Comparison of ENCODE assay signal across 21 cellular contexts in the genomic region with DNA sequence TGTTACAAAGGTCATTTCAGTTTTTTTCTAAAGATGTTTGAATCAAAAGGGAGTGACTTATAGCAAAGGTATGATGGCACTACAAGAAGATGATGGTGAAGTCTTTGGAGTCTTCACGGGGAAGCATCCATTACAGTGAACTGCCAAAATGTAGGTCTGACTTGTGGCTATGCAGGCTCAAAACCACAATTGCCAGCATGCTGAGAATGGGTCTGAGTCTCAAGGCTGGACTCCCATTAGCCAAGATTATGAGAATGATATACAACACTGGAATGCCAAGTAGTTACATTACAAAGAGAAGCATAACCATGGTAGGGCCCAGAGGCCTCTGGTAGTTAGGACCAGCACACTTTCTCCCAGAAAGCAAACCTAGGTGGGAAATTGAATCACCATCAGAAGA.
"Had no signal": no experiment of that assay in that cellular context is flagged by ENCODE, and none has a peak within 500 bp of the region (broad histone marks: within the 10 kb centered on the region; RNA-seq: fewer than 3 reads in every experiment).

No MANE protein-coding gene starts in this region.

- H3K4me2 ChIP-seq: smooth muscle cell had no signal

- H3K4me1 ChIP-seq: lower lobe of right lung, pancreas, right lobe of liver, stomach, thyroid gland had no signal

- H3K27me3 ChIP-seq: pancreas, right lobe of liver, stomach, thyroid gland had no signal

- H3K9me3 Mint-ChIP-seq: effector memory CD8-positive, alpha-beta T cell; natural killer cell; stimulated activated effector memory CD8-positive, alpha-beta T cell treated with anti-CD3 and anti-CD28 coated beads, Interleukin-12 subunit alpha, Interleukin-12 subunit beta, amount 100 ng/mL, for 72 hours; type B pancreatic cell had no signal

- ATAC-seq: effector memory CD8-positive, alpha-beta T cell; left ventricle myocardium superior; lower lobe of right lung; natural killer cell; pancreas; right lobe of liver; stimulated activated effector memory CD8-positive, alpha-beta T cell treated with anti-CD3 and anti-CD28 coated beads, Interleukin-12 subunit alpha, Interleukin-12 subunit beta, amount 100 ng/mL, for 72 hours had no signal

- H3K27ac ChIP-seq: coronary artery, lower lobe of right lung, pancreas, right lobe of liver, stomach, thyroid gland had no signal

- H3K27ac Mint-ChIP-seq: effector memory CD8-positive, alpha-beta T cell; immature natural killer cell; natural killer cell; stimulated activated effector memory CD8-positive, alpha-beta T cell treated with anti-CD3 and anti-CD28 coated beads, Interleukin-12 subunit alpha, Interleukin-12 subunit beta, amount 100 ng/mL, for 72 hours; type B pancreatic cell had no signal

- H3K4me3 ChIP-seq: coronary artery, lower lobe of right lung, pancreas, right lobe of liver, smooth muscle cell, stomach, thyroid gland had no signal

- H3K9me3 ChIP-seq: lower lobe of right lung, pancreas, right lobe of liver, thyroid gland had no signal

- H3K36me3 Mint-ChIP-seq: immature natural killer cell; natural killer cell; stimulated activated effector memory CD8-positive, alpha-beta T cell treated with anti-CD3 and anti-CD28 coated beads, Interleukin-12 subunit alpha, Interleukin-12 subunit beta, amount 100 ng/mL, for 72 hours; type B pancreatic cell had no signal

- H3K4me3 Mint-ChIP-seq: effector memory CD8-positive, alpha-beta T cell; immature natural killer cell; natural killer cell; stimulated activated effector memory CD8-positive, alpha-beta T cell treated with anti-CD3 and anti-CD28 coated beads, Interleukin-12 subunit alpha, Interleukin-12 subunit beta, amount 100 ng/mL, for 72 hours; type B pancreatic cell had no signal

- H3K4me1 Mint-ChIP-seq: immature natural killer cell; natural killer cell; stimulated activated effector memory CD8-positive, alpha-beta T cell treated with anti-CD3 and anti-CD28 coated beads, Interleukin-12 subunit alpha, Interleukin-12 subunit beta, amount 100 ng/mL, for 72 hours had no signal

- H3K36me3 ChIP-seq: lower lobe of right lung, pancreas, right lobe of liver, stomach, thyroid gland had no signal

- DNase-seq: dermis blood vessel endothelial cell; effector memory CD8-positive, alpha-beta T cell; erythroblast; hypothalamus; immature natural killer cell; left ventricle myocardium superior; lower lobe of right lung; natural killer cell; occipital lobe; pancreas; right lobe of liver; stimulated activated CD4-positive, alpha-beta T cell treated with anti-CD3 and anti-CD28 coated beads, Interleukin-12 subunit alpha, Interleukin-12 subunit beta, amount 100 ng/mL, for 4 hours; stimulated activated CD4-positive, alpha-beta T cell treated with anti-CD3 and anti-CD28 coated beads, Interleukin-1b, Interleukin-23, amount 100 ng/mL, for 48 hours; stimulated activated CD4-positive, alpha-beta T cell treated with anti-CD3 and anti-CD28 coated beads, Interleukin-4, amount 100 ng/mL, for 24 hours; stimulated activated naive CD4-positive, alpha-beta T cell treated with Interleukin-2 at 50 U/mL for 16 hours; stomach; thyroid gland had no signal
